ENCODE assay signal across 9 cellular contexts in genomic region chr4:67549123-67549522, GRCh38. TPM values are rescaled to one million over a fixed set of nuclear protein-coding genes. Genes with fewer than 3 reads are reported as not detected.
DNase-seq lines count a peak whose midpoint lies in the region; ATAC-seq and TF ChIP-seq lines count a peak whose summit lies in the region.
"Had no signal": no experiment of that assay in that cellular context is flagged by ENCODE, and none has a peak within 500 bp of the region (broad histone marks: within the 10 kb centered on the region; RNA-seq: fewer than 3 reads in every experiment).

No MANE protein-coding gene starts in this region.

- no peaks in the 10 kb centered on the region for H3K9me3 Mint-ChIP-seq in Caco-2 (ENCODE audit: unreplicated experiment)

- in situ Hi-C loops in Panc1 (cut with HindIII; ENCODE audit: low pct_unique_long_range_greater_than_20kb, low sequenced_read_pairs): no loop called here

- POLR2A ChIA-PET in Caco-2 (lab: Charles Lee) (no interaction called here), Panc1 (lab: Charles Lee) (no interaction called here)

- intact Hi-C loops in Caco-2 (cut with micrococcal nuclease; ENCODE audit: unreplicated experiment): loop anchor here (1.0 to 5.0 kb wide), 2 partner anchors 83 to 361 kb away; no protein-coding TSS in a partner anchor
- intact Hi-C loops in Panc1 (cut with micrococcal nuclease; ENCODE audit: unreplicated experiment): loop anchor here (5.0 kb wide), 2 partner anchors 363 to 628 kb away; no protein-coding TSS in a partner anchor

- H3K4me3 ChIP-seq in Caco-2 (ENCODE audit: low read depth, low read length) (no peak overlapping the region), Panc1 (ENCODE audit: low read depth in 2 of 2, low read length in 2 of 2) (no peak overlapping the region)

- H3K9me3 ChIP-seq in Caco-2: no peaks in the 10 kb centered on the region
- H3K9me3 ChIP-seq in Panc1 (ENCODE audit: control insufficient read depth, insufficient read depth, low read depth, low read length): no peaks in the 10 kb centered on the region

- TF ChIP-seq CTCF in Caco-2 (IDR thresholded peaks at IDR 0.05; ENCODE audit: insufficient read depth in 1 of 2, low read depth in 1 of 2, low read length in 1 of 2, severe bottlenecking in 1 of 2, unreplicated experiment in 1 of 2) (peak; percentile 10 to 13), Panc1 (IDR thresholded peaks at IDR 0.05) (peak; percentile 41; the same call in 1 of the 2 replicates)

- H3K4me1 ChIP-seq in Caco-2 (peaks cover under 1% of the 10 kb centered on the region; the same call in 1 of the 2 replicates), Panc1 (ENCODE audit: control insufficient read depth, insufficient read depth, low read length) (peaks cover 3% of the 10 kb centered on the region; the same call in 1 of the 2 replicates)

- no peak for DNase-seq in Caco-2
- no peak for DNase-seq in Panc1 (ENCODE audit: low read depth, low spot score)
- DNase-seq in kidney tubule cell (ENCODE audit: low spot score): peak; percentile 16
- DNase-seq in putamen (ENCODE audit: low spot score): no peak
- DNase-seq in effector CD8-positive, alpha-beta T cell (lab: John Stamatoyannopoulos, UW): no peak
- no peak for DNase-seq in stimulated activated CD4-positive, alpha-beta T cell treated with anti-CD3 and anti-CD28 coated beads, Interleukin-15, amount 100 ng/mL, for 24 hours

- H3K27me3 ChIP-seq in Caco-2 (replicated peaks; ENCODE audit: control insufficient read depth, insufficient read depth, low read length) (no peaks in the 10 kb centered on the region), Panc1 (ENCODE audit: control insufficient read depth, insufficient read depth, low read length) (no peaks in the 10 kb centered on the region)

- H3K27me3 Mint-ChIP-seq in Caco-2 (ENCODE audit: insufficient read depth, unreplicated experiment): no peaks in the 10 kb centered on the region

- no peak overlapping the region for H3K27ac ChIP-seq in Panc1 (ENCODE audit: low read length)

- peaks cover 10% of the 10 kb centered on the region for H3K36me3 Mint-ChIP-seq in Caco-2 (ENCODE audit: insufficient read depth, unreplicated experiment)

- no peaks in the 10 kb centered on the region for H3K4me1 Mint-ChIP-seq in Caco-2 (ENCODE audit: low read depth, unreplicated experiment)

- BruUV-seq in Caco-2 (replicated peaks; lab: Mats Ljungman, UMichigan) (no TSS peak), Panc1 (replicated peaks; lab: Mats Ljungman, UMichigan) (no TSS peak)

- ATAC-seq in GM19035 (IDR thresholded peaks at IDR 0.05; ENCODE audit: unreplicated experiment): peak; percentile 33
- ATAC-seq in HG03432 (IDR thresholded peaks at IDR 0.05; ENCODE audit: unreplicated experiment): peak; percentile 30
- no peak for ATAC-seq in Panc1

- H3K27ac Mint-ChIP-seq in Caco-2 (ENCODE audit: unreplicated experiment): no peak overlapping the region

- no peak overlapping the region for H3K4me3 Mint-ChIP-seq in Caco-2 (ENCODE audit: unreplicated experiment)

- H3K36me3 ChIP-seq in Caco-2 (ENCODE audit: control insufficient read depth, insufficient read depth, low read length) (no peaks in the 10 kb centered on the region), Panc1 (ENCODE audit: control insufficient read depth, insufficient read depth, low read length) (peaks cover 4% of the 10 kb centered on the region; the same call in 1 of the 2 replicates)

- CTCF ChIA-PET in Caco-2 (lab: Charles Lee): no interaction called here
- CTCF ChIA-PET in Panc1 (lab: Charles Lee): no interaction called here

RNA-seq across cellular contexts. Expression of gene CENPC, which starts 3.8 kb away (rescaled TPM):
- total RNA-seq in Caco-2 (2022): 19.5 and 19.7 TPM in 2 replicates
- total RNA-seq in Panc1 (2021; ENCODE audit: unreplicated experiment): 10.1 TPM
- 3.7 TPM for polyA plus RNA-seq in Panc1 (2012; ENCODE audit: insufficient read length)

RNA-seq across cellular contexts. Expression of gene STAP1, which starts 9.4 kb away (rescaled TPM):
- not detected in 2 replicates for total RNA-seq in Caco-2 (2022)
- total RNA-seq in Panc1 (2021; ENCODE audit: unreplicated experiment): not detected
- not detected for polyA plus RNA-seq in Panc1 (2012; ENCODE audit: insufficient read length)
- total RNA-seq: temporal lobe had no signal
